In genomic region chr10:97949462-97949861, GRCh38 we compare ENCODE assay signal across 26 cellular contexts.
"Had no signal": no experiment of that assay in that cellular context is flagged by ENCODE, and none has a peak within 500 bp of the region (broad histone marks: within the 10 kb centered on the region; RNA-seq: fewer than 3 reads in every experiment).

No MANE protein-coding gene starts in this region.

- ATAC-seq: stimulated activated effector memory CD8-positive, alpha-beta T cell treated with anti-CD3 and anti-CD28 coated beads, Interleukin-12 subunit alpha, Interleukin-12 subunit beta, amount 100 ng/mL, for 72 hours; stimulated activated memory B cell treated with anti-CD40 and anti-IgM and Interleukin-4, amounts not matched to agents 10 μg/mL and 1 μg/mL and 100 μg/mL, for 72 hours; stimulated activated naive B cell treated with anti-CD40 and anti-IgM and Interleukin-4, amounts not matched to agents 10 μg/mL and 1 μg/mL and 100 μg/mL, for 72 hours; stimulated activated naive CD8-positive, alpha-beta T cell treated with anti-CD3 and anti-CD28 coated beads, Interleukin-15, amount 100 ng/mL, for 72 hours; stimulated activated naive CD8-positive, alpha-beta T cell treated with anti-CD3 and anti-CD28 coated beads, Interleukin-15, Interleukin-2, amounts not matched to agents 100 U/mL and 50 U/mL, for 24 hours; upper lobe of right lung had no signal

- DNase-seq: stimulated activated CD4-positive, alpha-beta T cell treated with anti-CD3 and anti-CD28 coated beads, Interleukin-2, amount 100 ng/mL, for 48 hours; stimulated activated CD4-positive, alpha-beta T cell treated with anti-CD3 and anti-CD28 coated beads, Interleukin-4, amount 100 ng/mL, for 1 hour; stimulated activated CD4-positive, alpha-beta T cell treated with anti-CD3 and anti-CD28 coated beads, Interleukin-4, amount 100 ng/mL, for 24 hours; stimulated activated CD4-positive, alpha-beta T cell treated with anti-CD3 and anti-CD28 coated beads, Interleukin-4, amount 100 ng/mL, for 4 hours; stimulated activated CD8-positive, alpha-beta memory T cell treated with anti-CD3 and anti-CD28 coated beads, Interleukin-4, amount 100 ng/mL, for 48 hours; stimulated activated naive B cell treated with anti-CD40 and anti-IgM and Interleukin-4, amounts not matched to agents 10 μg/mL and 1 μg/mL and 100 μg/mL, for 72 hours; stimulated activated naive CD4-positive, alpha-beta T cell; stimulated activated naive CD4-positive, alpha-beta T cell treated with Interleukin-2 at 50 U/mL for 16 hours; stimulated activated naive CD8-positive, alpha-beta T cell treated with anti-CD3 and anti-CD28 coated beads, Interleukin-15, amount 100 ng/mL, for 72 hours; stimulated activated naive CD8-positive, alpha-beta T cell treated with anti-CD3 and anti-CD28 coated beads, Interleukin-15, Interleukin-2, amounts not matched to agents 100 U/mL and 50 U/mL, for 24 hours; stomach; substantia nigra; testis; thyroid gland; tibial artery; transverse colon; trophoblast cell; upper lobe of left lung; upper lobe of right lung; uterus had no signal

- H3K27ac ChIP-seq: stomach, suprapubic skin, testis, thoracic aorta, thyroid gland, tibial artery, tibial nerve, transverse colon, upper lobe of left lung, upper lobe of right lung, uterus, vagina had no signal

- H3K9me3 ChIP-seq: testis, thoracic aorta, thyroid gland, tibial artery, transverse colon, upper lobe of left lung, upper lobe of right lung, uterus, vagina had no signal

- H3K36me3 ChIP-seq: stomach, suprapubic skin, thoracic aorta, thyroid gland, tibial artery, tibial nerve, transverse colon, upper lobe of left lung, upper lobe of right lung, uterus, vagina had no signal

- H3K27me3 ChIP-seq: testis, thyroid gland, tibial artery, tibial nerve, transverse colon, upper lobe of left lung, upper lobe of right lung, uterus, vagina had no signal

- H3K4me3 ChIP-seq: stomach, suprapubic skin, testis, thoracic aorta, thyroid gland, tibial artery, tibial nerve, transverse colon, upper lobe of left lung, upper lobe of right lung, uterus, vagina had no signal

- H3K4me1 ChIP-seq: stomach, suprapubic skin, testis, thyroid gland, tibial artery, tibial nerve, transverse colon, upper lobe of left lung, upper lobe of right lung, uterus, vagina had no signal
